16 cellular contexts compared by ENCODE assay signal in genomic region chr20:24995741-24996448, GRCh38. TPM values are rescaled to one million over a fixed set of nuclear protein-coding genes. Genes with fewer than 3 reads are reported as not detected.
DNase-seq lines count a peak whose midpoint lies in the region; FAIRE-seq and TF ChIP-seq lines count a peak whose summit lies in the region.
"Had no signal": no experiment of that assay in that cellular context is flagged by ENCODE, and none has a peak within 500 bp of the region (broad histone marks: within the 10 kb centered on the region; RNA-seq: fewer than 3 reads in every experiment).

No MANE protein-coding gene starts in this region.

- no peaks in the 10 kb centered on the region for H3K9me3 Mint-ChIP-seq in immature natural killer cell

- H3K4me3 Mint-ChIP-seq in immature natural killer cell: no peak overlapping the region
- H3K4me3 Mint-ChIP-seq: B cell had no signal

- no peaks in the 10 kb centered on the region for H3K27me3 ChIP-seq in adipocyte (replicated peaks; ENCODE audit: control insufficient read depth, insufficient read depth, low read length)

- DNase-seq in AG08395 (ENCODE audit: low spot score) (peak; percentile 12), HT1080 (ENCODE audit: low read depth) (peak; percentile 23), adipocyte (ENCODE audit: low read depth) (peak; percentile 7), kidney (peak; percentile 18), hippocampal formation (lab: John Stamatoyannopoulos, UW) (no peak), NCI-H524 treated with DMSO at 0.1 percent for 48 hours (lab: John Stamatoyannopoulos, UW) (no peak), immature natural killer cell (no peak)
- no peak for DNase-seq in activated CD4-positive, alpha-beta T cell treated with anti-CD3 and anti-CD28 coated beads for 1 hour
- DNase-seq: stimulated activated CD4-positive, alpha-beta T cell treated with anti-CD3 and anti-CD28 coated beads, Interleukin-4, amount 100 ng/mL, for 1 hour; stimulated activated naive CD4-positive, alpha-beta T cell had no signal

- no peaks in the 10 kb centered on the region for H3K36me3 ChIP-seq in adipocyte (ENCODE audit: control insufficient read depth, insufficient read depth, low read length, severe bottlenecking)
- H3K36me3 ChIP-seq in kidney (ENCODE audit: control insufficient read depth in 1 of 2, insufficient read depth in 2 of 2, low read length in 2 of 2): no peaks in the 10 kb centered on the region
- H3K36me3 ChIP-seq: cardiac muscle cell, prostate gland had no signal

- TF ChIP-seq CTCF in kidney (IDR thresholded peaks at IDR 0.05; ENCODE audit: borderline replicate concordance, extremely low read depth, insufficient read depth): no peak

- H3K27me3 Mint-ChIP-seq in immature natural killer cell (ENCODE audit: low read depth in 3 of 3): peaks cover 8 to 28% (median 21%) of the 10 kb centered on the region in 3 donors
- H3K27me3 Mint-ChIP-seq: B cell had no signal

- no peak overlapping the region for H3K27ac ChIP-seq in kidney (ENCODE audit: low read depth in 2 of 2, low read length in 2 of 2)
- H3K27ac ChIP-seq: cardiac muscle cell, SK-N-MC had no signal

- H3K4me1 Mint-ChIP-seq in immature natural killer cell: peaks cover 35 to 46% of the 10 kb centered on the region in 2 donors

- H3K9ac ChIP-seq in adipocyte (ENCODE audit: low read length) (no peak overlapping the region), kidney (ENCODE audit: low read length in 2 of 2) (no peak overlapping the region)

- no peak overlapping the region for H3K4me3 ChIP-seq in adipocyte (ENCODE audit: low read length)
- no peak overlapping the region for H3K4me3 ChIP-seq in kidney (ENCODE audit: low read length in 2 of 2)
- H3K4me3 ChIP-seq: cardiac muscle cell, HAP-1 had no signal

- H3K4me1 ChIP-seq in adipocyte (ENCODE audit: control insufficient read depth, insufficient read depth, low read length) (peaks cover 53% of the 10 kb centered on the region), kidney (ENCODE audit: control insufficient read depth in 1 of 2, insufficient read depth in 1 of 2, low read depth in 1 of 2, low read length in 2 of 2) (peaks cover 6 to 14% of the 10 kb centered on the region in 2 donors)

- peaks cover 4 to 7% (median 4%) of the 10 kb centered on the region in 3 donors for H3K36me3 Mint-ChIP-seq in immature natural killer cell

- intact Hi-C loops in kidney (cut with DNase I): loop anchor here (5.0 to 10.0 kb wide), 2 partner anchors 66 to 179 kb away; no protein-coding TSS in a partner anchor

- peak overlapping the region in 1 of 6 donors; percentile 65 for H3K27ac Mint-ChIP-seq in immature natural killer cell

- FAIRE-seq in kidney (lab: Jason Lieb, UNC): no peak
- FAIRE-seq: HTR-8/SVneo had no signal

- H3K9me3 ChIP-seq in adipocyte (ENCODE audit: control insufficient read depth, low read length) (no peaks in the 10 kb centered on the region), kidney (ENCODE audit: control insufficient read depth in 1 of 2, low read length in 2 of 2) (no peaks in the 10 kb centered on the region)
- H3K9me3 ChIP-seq: HAP-1, prostate gland had no signal

RNA-seq across cellular contexts. Expression of gene APMAP, which starts 3.3 kb away (rescaled TPM):
- total RNA-seq in HT1080 (2014; rRNA removed; shearing (Covaris generic)): 173 and 180 TPM in 2 replicates
- 190 and 194 TPM in 2 replicates for polyA plus RNA-seq in HT1080 (2015; cell fraction: cytosol; rRNA removed)
- 243 and 247 TPM in 2 replicates for polyA plus RNA-seq in HT1080 (2015; cell fraction: nucleus; rRNA removed)
- total RNA-seq in kidney: 90.9 TPM
- 79.7 TPM for polyA plus RNA-seq in kidney (ENCODE audit: insufficient read depth, low read depth, low replicate concordance)
- 1,000 to 10,000 TPM in 1 of 3 donors, 100 to 1,000 TPM in 2; 649 to 1,111 (median 667) TPM for polyA plus RNA-seq in immature natural killer cell

RNA-seq across cellular contexts. Expression of gene CST7, which starts 46.8 kb away (rescaled TPM):
- total RNA-seq in HT1080 (2014; rRNA removed; shearing (Covaris generic)): 0.60 and 1.0 TPM in 2 replicates
- 1.4 and 1.7 TPM in 2 replicates for polyA plus RNA-seq in HT1080 (2015; cell fraction: cytosol; rRNA removed)
- 0.25 and 0.68 TPM in 2 replicates for polyA plus RNA-seq in HT1080 (2015; cell fraction: nucleus; rRNA removed)
- total RNA-seq in kidney: 3.7 TPM
- polyA plus RNA-seq in kidney (ENCODE audit: insufficient read depth, low read depth, low replicate concordance): 1.4 TPM
- 1,000 to 10,000 TPM; 2,262 to 2,521 (median 2,438) TPM for polyA plus RNA-seq in immature natural killer cell
- total RNA-seq: cardiac muscle cell had no signal

Comparison
In these comparisons a context has a peak if more than half of its experiments do, and no peak if none do; other contexts are left out.
1. DNase-seq: peak in AG08395 (single experiment), HT1080 (single experiment), adipocyte (single experiment) and kidney (single experiment); none in hippocampal formation (0 of 2), NCI-H524 treated with DMSO at 0.1 percent for 48 hours (single experiment), immature natural killer cell (0 of 3) and activated CD4-positive, alpha-beta T cell treated with anti-CD3 and anti-CD28 coated beads for 1 hour (single experiment).